10 cellular contexts compared by ENCODE assay signal in the genomic region with DNA sequence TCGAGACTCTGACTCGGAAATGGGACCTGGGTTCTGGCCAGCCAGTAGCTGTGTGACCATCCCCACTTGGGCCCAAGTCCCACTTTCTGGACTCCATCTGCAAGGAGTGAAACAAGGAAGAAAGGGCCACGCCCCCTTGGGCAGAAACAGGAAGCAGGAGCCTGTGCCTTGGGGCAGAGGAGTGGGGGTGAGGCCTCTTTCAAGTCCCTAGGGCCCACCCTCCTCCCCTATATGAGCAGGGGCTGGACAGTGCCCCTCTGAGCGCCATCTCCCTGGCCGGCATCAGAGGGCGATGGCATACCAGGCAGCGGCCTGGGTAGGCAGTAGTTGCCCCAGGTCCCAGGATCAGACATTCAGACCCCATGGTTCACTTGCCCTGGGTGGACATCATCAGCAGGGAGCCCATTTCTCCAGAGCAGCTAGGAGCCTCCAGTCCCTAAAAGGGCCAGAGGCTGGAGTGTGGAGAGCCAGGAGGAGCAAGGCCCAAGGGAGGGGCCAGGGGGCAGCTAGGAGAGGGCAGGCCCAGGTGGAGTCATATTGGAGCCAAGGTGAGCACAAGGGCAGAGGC. TPM values are rescaled to one million over a fixed set of nuclear protein-coding genes. Genes with fewer than 3 reads are reported as not detected.
A peak's percentile ranks its signal among the peaks of the same experiment; 100 is the strongest.
DNase-seq lines count a peak whose midpoint lies in the region; ATAC-seq and TF ChIP-seq lines count a peak whose summit lies in the region.
"Had no signal": no experiment of that assay in that cellular context is flagged by ENCODE, and none has a peak within 500 bp of the region (broad histone marks: within the 10 kb centered on the region; RNA-seq: fewer than 3 reads in every experiment).

No MANE protein-coding gene starts in this region.

- ATAC-seq in RWPE2 (ENCODE audit: low read depth) = no peak
- no peak for ATAC-seq in HG03196 (IDR thresholded peaks at IDR 0.05; ENCODE audit: unreplicated experiment)
- no peak for ATAC-seq in HG03521 (IDR thresholded peaks at IDR 0.05; ENCODE audit: unreplicated experiment)
- no peak for ATAC-seq in GM18873 (IDR thresholded peaks at IDR 0.05; ENCODE audit: low FRiP score, unreplicated experiment)
- ATAC-seq: naive thymus-derived CD4-positive, alpha-beta T cell had no signal

- no peaks in the 10 kb centered on the region for H3K9me3 ChIP-seq in RWPE2 (ENCODE audit: severe bottlenecking)

- no peak overlapping the region for H3K4me3 ChIP-seq in RWPE2 (ENCODE audit: severe bottlenecking)
- H3K4me3 ChIP-seq in fibroblast of villous mesenchyme (ENCODE audit: low read depth, low read length) = peak overlapping the region; percentile 5

- no peaks in the 10 kb centered on the region for H3K27me3 ChIP-seq in RWPE2 (ENCODE audit: insufficient read depth, poor library complexity, severe bottlenecking)

- peak overlapping the region; percentile 94 for H3K27ac ChIP-seq in RWPE2 (ENCODE audit: poor library complexity, severe bottlenecking)

- peaks cover 37% of the 10 kb centered on the region for H3K4me1 ChIP-seq in RWPE2 (ENCODE audit: insufficient read depth, poor library complexity, severe bottlenecking)

- peaks cover 33% of the 10 kb centered on the region for H3K36me3 ChIP-seq in RWPE2 (ENCODE audit: low read depth)

- peak; percentile 74 for DNase-seq in GM03348 (ENCODE audit: low spot score)
- no peak for DNase-seq in RWPE2 (ENCODE audit: low spot score)
- DNase-seq in fibroblast of villous mesenchyme (ENCODE audit: low read depth) = peak; percentile 76
- peak; percentile 47 for DNase-seq in pulmonary artery endothelial cell (ENCODE audit: low read depth, low spot score)
- DNase-seq in stimulated activated CD8-positive, alpha-beta memory T cell treated with anti-CD3 and anti-CD28 coated beads, Interleukin-4, amount 100 ng/mL, for 48 hours = no peak
- DNase-seq: KG1; naive thymus-derived CD4-positive, alpha-beta T cell had no signal

- TF ChIP-seq CTCF in RWPE2 (IDR thresholded peaks at IDR 0.05; ENCODE audit: poor library complexity, severe bottlenecking) (no peak), fibroblast of villous mesenchyme (IDR thresholded peaks at IDR 0.05; ENCODE audit: insufficient read depth, low read depth, low read length) (no peak)

RNA-seq across cellular contexts. Expression of gene BCAR1, which starts 7.1 kb away (rescaled TPM):
- total RNA-seq in fibroblast of villous mesenchyme (87.2 and 120 TPM in 2 replicates), pulmonary artery endothelial cell (118 and 122 TPM in 2 replicates)
- total RNA-seq: naive thymus-derived CD4-positive, alpha-beta T cell had no signal

RNA-seq across cellular contexts. Expression of gene CTRB1, which starts 25.5 kb away (rescaled TPM):
- total RNA-seq in fibroblast of villous mesenchyme (not detected in 2 replicates), pulmonary artery endothelial cell (not detected in 2 replicates)
- total RNA-seq: naive thymus-derived CD4-positive, alpha-beta T cell had no signal

RNA-seq across cellular contexts. Expression of gene CTRB2, which starts 37.3 kb away (rescaled TPM):
- not detected in 2 replicates for total RNA-seq in fibroblast of villous mesenchyme
- total RNA-seq in pulmonary artery endothelial cell = not detected in 2 replicates
- total RNA-seq: naive thymus-derived CD4-positive, alpha-beta T cell had no signal

Comparison
In these comparisons a context has a peak if more than half of its experiments do, and no peak if none do; other contexts are left out.
1. DNase-seq: peak in GM03348 (single experiment), fibroblast of villous mesenchyme (single experiment) and pulmonary artery endothelial cell (single experiment); none in RWPE2 (single experiment) and stimulated activated CD8-positive, alpha-beta memory T cell treated with anti-CD3 and anti-CD28 coated beads, Interleukin-4, amount 100 ng/mL, for 48 hours (single experiment).